ENCODE assay signal across 7 cellular contexts in the genomic region with DNA sequence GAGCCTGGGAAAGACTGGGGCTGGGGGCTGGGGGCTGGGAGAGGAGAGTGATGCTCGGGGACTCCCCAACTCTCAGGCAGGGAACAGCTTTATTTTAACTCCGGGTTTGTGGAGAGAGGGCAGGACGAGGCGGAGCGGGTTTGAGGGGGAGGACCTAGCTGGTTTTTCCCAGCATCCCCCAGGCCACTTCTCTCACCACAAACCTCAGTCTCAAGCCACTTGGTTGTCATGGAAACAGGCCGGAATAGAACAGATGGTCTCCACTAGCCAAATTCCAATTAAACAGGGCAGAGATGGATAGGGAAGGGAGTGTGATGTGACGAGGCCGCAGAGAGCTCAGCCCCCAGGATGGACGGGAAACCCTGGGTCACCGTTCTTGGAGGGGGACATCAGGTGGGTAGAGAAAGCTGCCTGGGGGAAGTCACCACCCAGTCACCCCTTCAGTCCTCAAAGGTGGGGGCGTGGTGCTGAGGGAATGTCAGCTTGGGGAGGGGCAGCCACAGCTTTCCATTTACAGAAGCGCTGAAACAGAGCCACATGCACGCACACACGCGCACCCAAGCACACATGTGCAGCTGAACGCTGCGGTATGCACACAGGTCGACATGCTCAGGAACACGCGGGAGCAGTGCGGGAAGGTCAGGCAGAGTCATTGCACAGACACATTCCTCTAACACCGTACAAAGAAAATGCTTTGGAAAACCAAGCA. TPM values are rescaled to one million over a fixed set of nuclear protein-coding genes. Genes with fewer than 3 reads are reported as not detected.
DNase-seq lines count a peak whose midpoint lies in the region; ATAC-seq and TF ChIP-seq lines count a peak whose summit lies in the region.

No MANE protein-coding gene starts in this region.

- DNase-seq in GM23338 (ENCODE audit: low spot score) (peak; percentile 94), NCI-H69 (lab: John Stamatoyannopoulos, UW) (peak; percentile 94), fibroblast of peridontal ligament (ENCODE audit: extremely low read depth) (peak; percentile 86), spleen (peak; percentile 65), NCI-H2029 treated with DMSO at 0.1 percent for 48 hours (lab: John Stamatoyannopoulos, UW) (no peak), NCI-H2029 (lab: John Stamatoyannopoulos, UW) (no peak), GM23248 (no peak)

- H3K27ac Mint-ChIP-seq in GM23338, result no peak overlapping the region

- H3K36me3 Mint-ChIP-seq in GM23338 (ENCODE audit: low read depth), result peaks cover 14% of the 10 kb centered on the region

- H3K4me2 ChIP-seq in GM23338 (peak overlapping the region; percentile 51; the same call in 1 of the 2 replicates), GM23248 (ENCODE audit: unreplicated experiment) (no peak overlapping the region)

- H3F3A ChIP-seq in GM23338 (replicated peaks; ENCODE audit: low read depth), result no peaks in the 10 kb centered on the region
- H3F3A ChIP-seq in GM23248 (ENCODE audit: insufficient read depth), result no peaks in the 10 kb centered on the region

- peaks cover 74% of the 10 kb centered on the region for H3K4me1 Mint-ChIP-seq in GM23338

- H3K9me3 ChIP-seq in spleen (no peaks in the 10 kb centered on the region), GM23248 (ENCODE audit: low read depth) (no peaks in the 10 kb centered on the region)

- H3K36me3 ChIP-seq in GM23338 (ENCODE audit: insufficient read depth) (no peaks in the 10 kb centered on the region), spleen (no peaks in the 10 kb centered on the region), GM23248 (ENCODE audit: low read depth) (no peaks in the 10 kb centered on the region)

- H3K9ac ChIP-seq in GM23248, result no peak overlapping the region

- peak overlapping the region; percentile 18; the same call in 1 of the 3 replicates for H3K4me3 Mint-ChIP-seq in GM23338

- H3K27ac ChIP-seq in GM23338 (ENCODE audit: low read depth) (no peak overlapping the region), spleen (peak overlapping the region in 4 of 8 donors; percentile 40 to 51 (median 47)), GM23248 (no peak overlapping the region)

- intact Hi-C loops in spleen (cut with DNase I; ENCODE audit: low total_unique reads), result no loop called here

- H3K4me1 ChIP-seq in GM23338 (ENCODE audit: insufficient read depth) (peaks cover 20% of the 10 kb centered on the region; the same call in 1 of the 2 replicates), spleen (peaks cover 0 to 51% (median 18%) of the 10 kb centered on the region in 6 donors), GM23248 (ENCODE audit: insufficient read depth) (no peaks in the 10 kb centered on the region)

- TF ChIP-seq CTCF in GM23338 (conservative IDR thresholded peaks at IDR 0.05; ENCODE audit: low read depth in 2 of 2) (no peak), spleen (IDR thresholded peaks at IDR 0.05 in 8 of 11, conservative IDR thresholded peaks at IDR 0.05 in 3 of 11) (no peak)

- peaks cover 23% of the 10 kb centered on the region for H3K27me3 Mint-ChIP-seq in GM23338 (ENCODE audit: insufficient read depth, low read depth, poor library complexity)

- H4K20me1 ChIP-seq in GM23338 (replicated peaks; ENCODE audit: insufficient read depth) (peaks cover 90% of the 10 kb centered on the region), GM23248 (ENCODE audit: insufficient read depth) (no peaks in the 10 kb centered on the region)

- TF ChIP-seq POLR2A in spleen (IDR thresholded peaks at IDR 0.05), result no peak

- H3K27me3 ChIP-seq in GM23338 (ENCODE audit: insufficient read depth), result no peaks in the 10 kb centered on the region
- peaks cover 0 to 13% (median 0%) of the 10 kb centered on the region in 7 donors for H3K27me3 ChIP-seq in spleen (replicated peaks in 1 of 7)
- no peaks in the 10 kb centered on the region for H3K27me3 ChIP-seq in GM23248 (replicated peaks; ENCODE audit: insufficient read depth)

- in situ Hi-C loops in GM23248 (cut with MboI), result no loop called here

- H3K9me2 ChIP-seq in GM23338 (ENCODE audit: insufficient read depth) (no peaks in the 10 kb centered on the region), GM23248 (ENCODE audit: insufficient read depth) (no peaks in the 10 kb centered on the region)

- peak; percentile 72 for ATAC-seq in GM23338

- no peaks in the 10 kb centered on the region for H3K9me3 Mint-ChIP-seq in GM23338

- no peak overlapping the region for H2AFZ ChIP-seq in GM23338
- H2AFZ ChIP-seq in GM23248, result no peak overlapping the region

- H3K4me3 ChIP-seq in GM23338 (no peak overlapping the region), spleen (no peak overlapping the region), GM23248 (no peak overlapping the region)

- WGBS in spleen, 5 donors, result 46 to 57% (median 51%) methylated on average over 22 of the region's 22 CpGs
- 66 to 67% methylated on average over 17 to 22 of the region's 22 CpGs for WGBS in GM23248 (ENCODE audit: low coverage in 1 of 2, low lambda C conversion rate in 2 of 2, missing lambda C conversion rate in 2 of 2), 2 experiments

- H3K79me2 ChIP-seq in GM23338 (replicated peaks; ENCODE audit: insufficient read depth) (peaks cover 96% of the 10 kb centered on the region), GM23248 (ENCODE audit: insufficient read depth) (no peaks in the 10 kb centered on the region)

TF ChIP-seq in GM23338, 12 proteins besides CTCF, POLR2A, EP300 and RAD21 (continues in another document):
- TF ChIP-seq CREB1 (CRISPR knock-in tag; IDR thresholded peaks at IDR 0.05; ENCODE audit: low read depth) (no peak), NANOG (IDR thresholded peaks at IDR 0.05; ENCODE audit: borderline replicate concordance) (no peak), POLR2AphosphoS5 (IDR thresholded peaks at IDR 0.05; ENCODE audit: low read depth) (no peak), JUNB (IDR thresholded peaks at IDR 0.05; ENCODE audit: unreplicated experiment) (no peak), EZH2 (IDR thresholded peaks at IDR 0.05; ENCODE audit: low read depth, unreplicated experiment) (no peak)
- TF ChIP-seq, protein P1, sequence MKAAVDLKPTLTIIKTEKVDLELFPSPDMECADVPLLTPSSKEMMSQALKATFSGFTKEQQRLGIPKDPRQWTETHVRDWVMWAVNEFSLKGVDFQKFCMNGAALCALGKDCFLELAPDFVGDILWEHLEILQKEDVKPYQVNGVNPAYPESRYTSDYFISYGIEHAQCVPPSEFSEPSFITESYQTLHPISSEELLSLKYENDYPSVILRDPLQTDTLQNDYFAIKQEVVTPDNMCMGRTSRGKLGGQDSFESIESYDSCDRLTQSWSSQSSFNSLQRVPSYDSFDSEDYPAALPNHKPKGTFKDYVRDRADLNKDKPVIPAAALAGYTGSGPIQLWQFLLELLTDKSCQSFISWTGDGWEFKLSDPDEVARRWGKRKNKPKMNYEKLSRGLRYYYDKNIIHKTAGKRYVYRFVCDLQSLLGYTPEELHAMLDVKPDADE (IDR thresholded peaks at IDR 0.05), result no peak
- TF ChIP-seq, protein P2, sequence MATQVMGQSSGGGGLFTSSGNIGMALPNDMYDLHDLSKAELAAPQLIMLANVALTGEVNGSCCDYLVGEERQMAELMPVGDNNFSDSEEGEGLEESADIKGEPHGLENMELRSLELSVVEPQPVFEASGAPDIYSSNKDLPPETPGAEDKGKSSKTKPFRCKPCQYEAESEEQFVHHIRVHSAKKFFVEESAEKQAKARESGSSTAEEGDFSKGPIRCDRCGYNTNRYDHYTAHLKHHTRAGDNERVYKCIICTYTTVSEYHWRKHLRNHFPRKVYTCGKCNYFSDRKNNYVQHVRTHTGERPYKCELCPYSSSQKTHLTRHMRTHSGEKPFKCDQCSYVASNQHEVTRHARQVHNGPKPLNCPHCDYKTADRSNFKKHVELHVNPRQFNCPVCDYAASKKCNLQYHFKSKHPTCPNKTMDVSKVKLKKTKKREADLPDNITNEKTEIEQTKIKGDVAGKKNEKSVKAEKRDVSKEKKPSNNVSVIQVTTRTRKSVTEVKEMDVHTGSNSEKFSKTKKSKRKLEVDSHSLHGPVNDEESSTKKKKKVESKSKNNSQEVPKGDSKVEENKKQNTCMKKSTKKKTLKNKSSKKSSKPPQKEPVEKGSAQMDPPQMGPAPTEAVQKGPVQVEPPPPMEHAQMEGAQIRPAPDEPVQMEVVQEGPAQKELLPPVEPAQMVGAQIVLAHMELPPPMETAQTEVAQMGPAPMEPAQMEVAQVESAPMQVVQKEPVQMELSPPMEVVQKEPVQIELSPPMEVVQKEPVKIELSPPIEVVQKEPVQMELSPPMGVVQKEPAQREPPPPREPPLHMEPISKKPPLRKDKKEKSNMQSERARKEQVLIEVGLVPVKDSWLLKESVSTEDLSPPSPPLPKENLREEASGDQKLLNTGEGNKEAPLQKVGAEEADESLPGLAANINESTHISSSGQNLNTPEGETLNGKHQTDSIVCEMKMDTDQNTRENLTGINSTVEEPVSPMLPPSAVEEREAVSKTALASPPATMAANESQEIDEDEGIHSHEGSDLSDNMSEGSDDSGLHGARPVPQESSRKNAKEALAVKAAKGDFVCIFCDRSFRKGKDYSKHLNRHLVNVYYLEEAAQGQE (IDR thresholded peaks at IDR 0.05; ENCODE audit: unreplicated experiment), result no peak

RNA-seq across cellular contexts. Expression of a gene that starts 19.2 kb away (rescaled TPM):
- total RNA-seq in GM23338 (2014; rRNA removed; shearing (Covaris generic)), result 48.4 and 56.3 TPM in 2 replicates
- polyA plus RNA-seq in GM23338 (2016; fragmentation: Nextera tagmentation; extraction: Ambion mirVana), result 18.7 and 19.9 TPM in 2 replicates
- 10 to 100 TPM in 1 of 7 donors, 1 to 10 TPM in 6; 4.6 to 16.2 (median 7.7) TPM for total RNA-seq in spleen
- polyA plus RNA-seq in spleen, result 1 to 10 TPM in 2 of 3 donors, under 1 TPM in 1; 0.67 to 2.3 (median 1.1) TPM
- total RNA-seq in GM23248 (2014; rRNA removed; shearing (Covaris generic)), result 0.76 and 5.2 TPM in 2 replicates
- 1.0 and 1.3 TPM in 2 replicates for polyA plus RNA-seq in GM23248 (2016; fragmentation: Nextera tagmentation; extraction: Ambion mirVana)

Comparison
In these comparisons a context has a peak if more than half of its experiments do, and no peak if none do; other contexts are left out.
1. DNase-seq: peak in GM23338 (single experiment), NCI-H69 (single experiment), fibroblast of peridontal ligament (single experiment) and spleen (single experiment); none in NCI-H2029 treated with DMSO at 0.1 percent for 48 hours (single experiment), NCI-H2029 (single experiment) and GM23248 (single experiment).